28 cellular contexts compared by ENCODE assay signal in the genomic region with DNA sequence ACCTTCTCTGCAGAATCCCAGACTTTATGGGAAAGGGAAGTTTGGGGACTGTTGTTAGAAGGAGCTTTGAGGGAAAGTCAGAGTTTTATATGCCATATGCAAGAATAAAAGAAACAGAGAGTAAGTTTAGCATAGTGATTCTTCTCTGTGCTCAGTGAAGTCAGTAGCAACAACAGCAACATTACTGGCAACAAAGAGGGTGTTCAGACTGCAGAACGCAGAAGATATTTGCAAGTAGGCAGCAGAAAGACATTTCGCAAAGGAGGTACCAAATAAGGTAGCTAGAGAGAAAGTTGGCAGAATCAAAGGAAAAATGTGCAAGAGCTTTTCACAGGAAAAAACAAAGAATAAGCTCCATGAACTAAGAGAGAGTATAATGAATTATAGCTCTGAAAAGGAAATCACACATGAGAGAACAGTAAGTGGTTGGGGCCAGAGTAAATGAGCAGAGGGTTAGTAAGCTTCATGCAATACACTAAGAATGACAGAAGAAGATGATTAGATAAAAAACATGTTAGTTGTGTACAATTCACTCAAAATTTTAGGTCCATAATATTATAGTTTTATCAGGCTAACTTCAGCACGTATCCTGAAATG.
DNase-seq lines count a peak whose midpoint lies in the region; ATAC-seq lines count a peak whose summit lies in the region.
"Had no signal": no experiment of that assay in that cellular context is flagged by ENCODE, and none has a peak within 500 bp of the region (broad histone marks: within the 10 kb centered on the region; RNA-seq: fewer than 3 reads in every experiment).

No MANE protein-coding gene starts in this region.

- no peaks in the 10 kb centered on the region for H3K4me1 ChIP-seq in duodenal mucosa (ENCODE audit: control insufficient read depth in 1 of 2, insufficient read depth in 2 of 2, low read length in 2 of 2)
- H3K4me1 ChIP-seq in muscle layer of colon (ENCODE audit: insufficient read depth, low read length) = peaks cover 44% of the 10 kb centered on the region
- no peaks in the 10 kb centered on the region for H3K4me1 ChIP-seq in stomach smooth muscle (ENCODE audit: control insufficient read depth, insufficient read depth, low read length)
- H3K4me1 ChIP-seq: Caco-2, lower lobe of right lung, neural progenitor cell, SJSA1, upper lobe of right lung had no signal

- H3K36me3 Mint-ChIP-seq in stimulated activated effector memory CD8-positive, alpha-beta T cell treated with anti-CD3 and anti-CD28 coated beads, Interleukin-12 subunit alpha, Interleukin-12 subunit beta, amount 100 ng/mL, for 72 hours = no peaks in the 10 kb centered on the region
- H3K36me3 Mint-ChIP-seq: neural progenitor cell, T-cell had no signal

- H3K27ac ChIP-seq in duodenal mucosa (ENCODE audit: low read depth, low read length) (peak overlapping the region; percentile 10), muscle layer of colon (ENCODE audit: low read depth, low read length) (peak overlapping the region; percentile 13), stomach smooth muscle (ENCODE audit: low read length) (peak overlapping the region; percentile 56)
- H3K27ac ChIP-seq: C4-2B, lower lobe of right lung, neural progenitor cell, SJSA1, upper lobe of right lung had no signal

- H3K27me3 ChIP-seq in duodenal mucosa (ENCODE audit: control insufficient read depth in 1 of 2, insufficient read depth in 2 of 2, low read length in 2 of 2) (no peaks in the 10 kb centered on the region), muscle layer of colon (ENCODE audit: control insufficient read depth in 1 of 2, insufficient read depth in 2 of 2, low read length in 2 of 2) (no peaks in the 10 kb centered on the region), stomach smooth muscle (ENCODE audit: control insufficient read depth in 1 of 2, insufficient read depth in 2 of 2, low read length in 2 of 2) (no peaks in the 10 kb centered on the region)
- H3K27me3 ChIP-seq: neural progenitor cell, SJSA1, upper lobe of right lung had no signal

- no peak overlapping the region for H3K27ac Mint-ChIP-seq in stimulated activated effector memory CD8-positive, alpha-beta T cell treated with anti-CD3 and anti-CD28 coated beads, Interleukin-12 subunit alpha, Interleukin-12 subunit beta, amount 100 ng/mL, for 72 hours
- H3K27ac Mint-ChIP-seq: activated naive CD4-positive, alpha-beta T cell treated with anti-CD3 and anti-CD28 coated beads for 36 hours; activated T-helper 1 cell treated with anti-CD3 and anti-CD28 coated beads, Interleukin-12 subunit alpha, Interleukin-12 subunit beta, Interleukin-2, Interleukin-4 antibody, amounts not matched to agents 30 ng/mL and 10 ng/mL and 1 ng/mL, durations not matched to agents 14 hours and 24 hours and 36 hours; neural progenitor cell; stimulated activated naive CD8-positive, alpha-beta T cell treated with anti-CD3 and anti-CD28 coated beads, Interleukin-15, Interleukin-2, amounts not matched to agents 100 ng/mL and 50 ng/mL, for 24 hours; T-cell had no signal

- H3K4me3 ChIP-seq in duodenal mucosa (ENCODE audit: low read depth in 1 of 2, low read length in 2 of 2) = no peak overlapping the region
- no peak overlapping the region for H3K4me3 ChIP-seq in muscle layer of colon (ENCODE audit: low read depth in 1 of 2, low read length in 2 of 2)
- H3K4me3 ChIP-seq in stomach smooth muscle (ENCODE audit: low read length in 2 of 2) = peak overlapping the region in 1 of 2 donors; percentile 30
- H3K4me3 ChIP-seq: coronary artery, lower lobe of right lung, neural progenitor cell, SJSA1, upper lobe of right lung had no signal

- ATAC-seq in stimulated activated effector memory CD8-positive, alpha-beta T cell treated with anti-CD3 and anti-CD28 coated beads, Interleukin-12 subunit alpha, Interleukin-12 subunit beta, amount 100 ng/mL, for 72 hours = no peak
- no peak for ATAC-seq in GM21717 (IDR thresholded peaks at IDR 0.05; ENCODE audit: unreplicated experiment)
- ATAC-seq: esophagus mucosa, lower lobe of right lung, T-cell, upper lobe of right lung had no signal

- H3K9me3 ChIP-seq in duodenal mucosa (ENCODE audit: control insufficient read depth in 1 of 2, low read length in 2 of 2) (no peaks in the 10 kb centered on the region), muscle layer of colon (ENCODE audit: low read length) (no peaks in the 10 kb centered on the region), stomach smooth muscle (ENCODE audit: control insufficient read depth in 2 of 2, low read length in 2 of 2) (no peaks in the 10 kb centered on the region)
- H3K9me3 ChIP-seq: Caco-2, lower lobe of right lung, SJSA1, upper lobe of right lung had no signal

- peaks cover 4% of the 10 kb centered on the region for H3K9me3 Mint-ChIP-seq in stimulated activated effector memory CD8-positive, alpha-beta T cell treated with anti-CD3 and anti-CD28 coated beads, Interleukin-12 subunit alpha, Interleukin-12 subunit beta, amount 100 ng/mL, for 72 hours
- H3K9me3 Mint-ChIP-seq: activated naive CD4-positive, alpha-beta T cell treated with anti-CD3 and anti-CD28 coated beads for 36 hours; activated T-helper 1 cell treated with anti-CD3 and anti-CD28 coated beads, Interleukin-12 subunit alpha, Interleukin-12 subunit beta, Interleukin-2, Interleukin-4 antibody, amounts not matched to agents 30 ng/mL and 10 ng/mL and 1 ng/mL, durations not matched to agents 14 hours and 24 hours and 36 hours; neural progenitor cell; stimulated activated naive CD8-positive, alpha-beta T cell treated with anti-CD3 and anti-CD28 coated beads, Interleukin-15, Interleukin-2, amounts not matched to agents 100 ng/mL and 50 ng/mL, for 24 hours had no signal

- no peaks in the 10 kb centered on the region for H3K4me1 Mint-ChIP-seq in stimulated activated effector memory CD8-positive, alpha-beta T cell treated with anti-CD3 and anti-CD28 coated beads, Interleukin-12 subunit alpha, Interleukin-12 subunit beta, amount 100 ng/mL, for 72 hours
- H3K4me1 Mint-ChIP-seq: neural progenitor cell, T-cell had no signal

- H3K36me3 ChIP-seq in duodenal mucosa (ENCODE audit: control insufficient read depth in 1 of 2, insufficient read depth in 2 of 2, low read length in 2 of 2) = no peaks in the 10 kb centered on the region
- H3K36me3 ChIP-seq in muscle layer of colon (ENCODE audit: insufficient read depth, low read length) = no peaks in the 10 kb centered on the region
- no peaks in the 10 kb centered on the region for H3K36me3 ChIP-seq in stomach smooth muscle (ENCODE audit: control insufficient read depth in 2 of 2, insufficient read depth in 2 of 2, low read length in 2 of 2)
- H3K36me3 ChIP-seq: lower lobe of right lung, neural progenitor cell, SJSA1, upper lobe of right lung had no signal

- H3K4me3 Mint-ChIP-seq in stimulated activated effector memory CD8-positive, alpha-beta T cell treated with anti-CD3 and anti-CD28 coated beads, Interleukin-12 subunit alpha, Interleukin-12 subunit beta, amount 100 ng/mL, for 72 hours = no peak overlapping the region
- H3K4me3 Mint-ChIP-seq: activated naive CD4-positive, alpha-beta T cell treated with anti-CD3 and anti-CD28 coated beads for 36 hours; activated T-helper 1 cell treated with anti-CD3 and anti-CD28 coated beads, Interleukin-12 subunit alpha, Interleukin-12 subunit beta, Interleukin-2, Interleukin-4 antibody, amounts not matched to agents 30 ng/mL and 10 ng/mL and 1 ng/mL, durations not matched to agents 14 hours and 24 hours and 36 hours; neural progenitor cell; stimulated activated naive CD8-positive, alpha-beta T cell treated with anti-CD3 and anti-CD28 coated beads, Interleukin-15, Interleukin-2, amounts not matched to agents 100 ng/mL and 50 ng/mL, for 24 hours; T-cell had no signal

- H3K9ac ChIP-seq in duodenal mucosa (ENCODE audit: low read depth in 1 of 2, low read length in 2 of 2) (no peak overlapping the region), muscle layer of colon (ENCODE audit: low read length) (no peak overlapping the region), stomach smooth muscle (ENCODE audit: low read length in 2 of 2) (no peak overlapping the region)
- H3K9ac ChIP-seq: neural progenitor cell had no signal

- DNase-seq in Ammon's horn (ENCODE audit: low spot score) (peak; percentile 22), NCI-H1930 (lab: John Stamatoyannopoulos, UW) (no peak)
- DNase-seq in stimulated activated effector memory CD8-positive, alpha-beta T cell treated with anti-CD3 and anti-CD28 coated beads, Interleukin-12 subunit alpha, Interleukin-12 subunit beta, amount 100 ng/mL, for 72 hours (ENCODE audit: low spot score in 2 of 2) = no peak
- DNase-seq in stimulated activated CD4-positive, alpha-beta T cell treated with anti-CD3 and anti-CD28 coated beads, Interleukin-1b, Interleukin-23, amount 100 ng/mL, for 48 hours = no peak
- DNase-seq: activated CD4-positive, alpha-beta T cell treated with anti-CD3 and anti-CD28 coated beads, Interleukin-2, amount 50 U/mL, for 48 hours; activated naive CD4-positive, alpha-beta T cell treated with anti-CD3 and anti-CD28 coated beads for 36 hours; amniotic stem cell; Caco-2; HCEC 1CT; KBM-7; lower lobe of right lung; MM.1S; NCI-H2081; NCI-H226; NCI-H69; T-cell; upper lobe of right lung had no signal
